ENCODE assay signal across 9 cellular contexts in the genomic region with DNA sequence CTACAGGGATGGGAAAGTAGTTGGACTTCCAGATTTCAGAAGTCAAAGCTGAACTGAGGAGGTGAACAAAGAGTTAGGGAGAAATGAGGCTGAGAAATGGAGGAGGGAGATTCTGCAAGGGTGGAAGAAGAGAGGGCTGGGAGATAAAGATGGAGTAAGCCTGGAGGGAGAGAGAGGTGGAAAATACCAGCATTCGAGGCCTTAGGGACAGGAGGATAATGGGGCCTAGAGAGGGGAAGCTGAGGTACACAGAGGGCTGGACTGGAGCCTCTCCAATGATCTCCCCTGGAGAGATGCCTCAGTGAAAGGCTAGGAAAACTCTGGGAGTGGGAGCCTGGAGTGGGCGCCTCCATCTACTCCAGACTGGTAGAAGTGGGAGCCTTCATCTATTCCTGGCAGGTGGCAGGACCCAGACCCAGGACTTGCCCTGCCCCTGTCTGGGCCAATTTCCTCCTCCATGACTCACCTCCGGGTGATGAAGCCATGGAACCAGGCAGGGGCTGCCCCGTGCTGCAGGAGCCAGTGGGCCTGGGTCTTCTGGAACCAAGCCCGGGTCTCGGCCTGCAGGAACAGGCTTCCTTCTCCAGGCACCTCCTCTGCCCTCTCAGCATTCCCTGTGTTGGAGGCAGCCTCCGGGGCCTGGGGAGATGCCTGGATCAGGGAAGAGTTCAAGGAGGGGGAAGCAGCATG. TPM values are rescaled to one million over a fixed set of nuclear protein-coding genes. Genes with fewer than 3 reads are reported as not detected.
DNase-seq lines count a peak whose midpoint lies in the region; ATAC-seq lines count a peak whose summit lies in the region.
"Had no signal": no experiment of that assay in that cellular context is flagged by ENCODE, and none has a peak within 500 bp of the region (broad histone marks: within the 10 kb centered on the region; RNA-seq: fewer than 3 reads in every experiment).

No MANE protein-coding gene starts in this region.

- H3K9ac ChIP-seq in iPS-15b (ENCODE audit: low read depth, low read length), result peak overlapping the region; percentile 8
- no peak overlapping the region for H3K9ac ChIP-seq in trophoblast cell (ENCODE audit: low read length)
- H3K9ac ChIP-seq: parathyroid adenoma had no signal

- H2BK12ac ChIP-seq in trophoblast cell (ENCODE audit: low read length), result no peak overlapping the region

- no CpG with 5 or more reads among the region's 7 CpGs for WGBS in trophoblast cell (ENCODE audit: extremely low coverage, insufficient coverage, insufficient read length)

- no peak overlapping the region for H4K91ac ChIP-seq in trophoblast cell (ENCODE audit: low read depth, low read length)

- H3K4me3 ChIP-seq in MG63 (no peak overlapping the region), iPS-15b (ENCODE audit: low read depth, low read length) (peak overlapping the region; percentile 62), trophoblast cell (ENCODE audit: low read depth, low read length) (no peak overlapping the region)

- H3K36me3 ChIP-seq in MG63 (no peaks in the 10 kb centered on the region), iPS-15b (ENCODE audit: control insufficient read depth, insufficient read depth, low read length) (no peaks in the 10 kb centered on the region), trophoblast cell (ENCODE audit: control insufficient read depth in 1 of 2, insufficient read depth in 2 of 2, low read length in 2 of 2) (no peaks in the 10 kb centered on the region)

- ATAC-seq in GM21367 (IDR thresholded peaks at IDR 0.05; ENCODE audit: unreplicated experiment), result no peak

- H3K9me3 ChIP-seq in MG63, result no peaks in the 10 kb centered on the region
- no peaks in the 10 kb centered on the region for H3K9me3 ChIP-seq in iPS-15b (ENCODE audit: control insufficient read depth, insufficient read depth, low read length)
- H3K9me3 ChIP-seq in trophoblast cell (ENCODE audit: insufficient read depth, low read depth, low read length), result peaks cover 4% of the 10 kb centered on the region

- no peak overlapping the region for H2AFZ ChIP-seq in trophoblast cell (ENCODE audit: insufficient read depth, low read length, poor library complexity)

- no peak overlapping the region for H3K14ac ChIP-seq in trophoblast cell (ENCODE audit: low read length)

- no peak overlapping the region for H3K23ac ChIP-seq in trophoblast cell (ENCODE audit: low read length)

- H3K4me2 ChIP-seq in trophoblast cell (ENCODE audit: low read length), result no peak overlapping the region

- no peak overlapping the region for H2BK5ac ChIP-seq in trophoblast cell (ENCODE audit: low read depth, low read length, poor library complexity)

- H3K27ac ChIP-seq in trophoblast cell (ENCODE audit: low read depth, low read length), result no peak overlapping the region

- H4K8ac ChIP-seq in trophoblast cell (ENCODE audit: low read depth, low read length), result no peak overlapping the region

- H3K4me1 ChIP-seq in iPS-15b (ENCODE audit: control insufficient read depth, insufficient read depth, low read length) (peaks cover 7% of the 10 kb centered on the region), trophoblast cell (ENCODE audit: control insufficient read depth in 1 of 2, insufficient read depth in 2 of 2, low read length in 2 of 2) (peaks cover 9 to 11% of the 10 kb centered on the region in 2 experiments)
- H3K4me1 ChIP-seq: parathyroid adenoma had no signal

- H3K27me3 ChIP-seq in MG63 (no peaks in the 10 kb centered on the region), iPS-15b (ENCODE audit: control insufficient read depth, insufficient read depth, low read length) (peaks cover 55% of the 10 kb centered on the region), trophoblast cell (ENCODE audit: insufficient read depth, low read length) (peaks cover 2% of the 10 kb centered on the region)

- no peak overlapping the region for H2AK5ac ChIP-seq in trophoblast cell (ENCODE audit: low read length)

- H3K4ac ChIP-seq in trophoblast cell (ENCODE audit: low read depth, low read length), result no peak overlapping the region

- H2BK120ac ChIP-seq in trophoblast cell (ENCODE audit: insufficient read depth, low read length, poor library complexity), result no peak overlapping the region

- H3K79me2 ChIP-seq in trophoblast cell (ENCODE audit: control insufficient read depth, insufficient read depth, low read length, poor library complexity), result no peaks in the 10 kb centered on the region
- H3K79me2 ChIP-seq: parathyroid adenoma had no signal

- H3K18ac ChIP-seq in trophoblast cell (ENCODE audit: low read length), result no peak overlapping the region

- no peak overlapping the region for H4K12ac ChIP-seq in trophoblast cell (ENCODE audit: low read depth, low read length)

- no peaks in the 10 kb centered on the region for H3K79me1 ChIP-seq in trophoblast cell (ENCODE audit: low read length)

- DNase-seq in MG63, result peak; percentile 45
- DNase-seq in activated T-cell treated with anti-CD3 and anti-CD28 coated beads, Interleukin-2, amount 50 U/mL, for 48 hours, result peak; percentile 69 to 71
- DNase-seq in stimulated activated CD8-positive, alpha-beta memory T cell treated with anti-CD3 and anti-CD28 coated beads, Interleukin-12 subunit alpha, Interleukin-12 subunit beta, amount 100 ng/mL, for 4 hours (ENCODE audit: low read depth), result peak; percentile 26
- DNase-seq in iPS-NIHi11 (ENCODE audit: low spot score), result no peak
- no peak for DNase-seq in iPS-NIHi7 (ENCODE audit: extremely low spot score)
- no peak for DNase-seq in trophoblast cell

RNA-seq across cellular contexts. Expression of gene SH2D2A, which starts 1.9 kb away (rescaled TPM):
- total RNA-seq in MG63 (2014; rRNA removed; shearing (Covaris generic); ENCODE audit: low replicate concordance), result not detected in 2 replicates
- polyA plus RNA-seq in trophoblast cell (2013), result 0.14 TPM in 1 of 2 replicates, not detected in the other

RNA-seq across cellular contexts. Expression of gene INSRR, which starts 44.2 kb away (rescaled TPM):
- total RNA-seq in MG63 (2014; rRNA removed; shearing (Covaris generic); ENCODE audit: low replicate concordance), result not detected in 2 replicates
- under 0.01 and 0.01 TPM in 2 replicates for polyA plus RNA-seq in trophoblast cell (2013)

RNA-seq across cellular contexts. Expression of gene NTRK1, which starts 45.9 kb away (rescaled TPM):
- not detected in 2 replicates for total RNA-seq in MG63 (2014; rRNA removed; shearing (Covaris generic); ENCODE audit: low replicate concordance)
- 0.29 and 0.45 TPM in 2 replicates for polyA plus RNA-seq in trophoblast cell (2013)

RNA-seq across cellular contexts. Expression of gene PRCC, which starts 47.4 kb away (rescaled TPM):
- 56.9 and 65.6 TPM in 2 replicates for total RNA-seq in MG63 (2014; rRNA removed; shearing (Covaris generic); ENCODE audit: low replicate concordance)
- 156 and 169 TPM in 2 replicates for polyA plus RNA-seq in trophoblast cell (2013)

Comparison
In these comparisons a context has a peak if more than half of its experiments do, and no peak if none do; other contexts are left out.
1. DNase-seq: peak in MG63 (single experiment), activated T-cell treated with anti-CD3 and anti-CD28 coated beads, Interleukin-2, amount 50 U/mL, for 48 hours (2 of 2) and stimulated activated CD8-positive, alpha-beta memory T cell treated with anti-CD3 and anti-CD28 coated beads, Interleukin-12 subunit alpha, Interleukin-12 subunit beta, amount 100 ng/mL, for 4 hours (single experiment); none in iPS-NIHi11 (single experiment), iPS-NIHi7 (single experiment) and trophoblast cell (0 of 2).